In genomic region chr4:139085141-139085540, GRCh38 we compare ENCODE assay signal across 8 cellular contexts.
DNase-seq lines count a peak whose midpoint lies in the region; ATAC-seq, FAIRE-seq and TF ChIP-seq lines count a peak whose summit lies in the region.

No MANE protein-coding gene starts in this region.

- peak overlapping the region; percentile 99 for H3K4me3 Mint-ChIP-seq in activated naive CD8-positive, alpha-beta T cell treated with anti-CD3 and anti-CD28 coated beads for 36 hours
- H3K4me3 Mint-ChIP-seq in type B pancreatic cell: peak overlapping the region; percentile 95

- H3K9ac ChIP-seq in keratinocyte (ENCODE audit: control insufficient read depth, extremely low read depth, insufficient read depth, low read length): peak overlapping the region; percentile 94

- H3K9me3 Mint-ChIP-seq in activated naive CD8-positive, alpha-beta T cell treated with anti-CD3 and anti-CD28 coated beads for 36 hours: no peaks in the 10 kb centered on the region
- H3K9me3 Mint-ChIP-seq in type B pancreatic cell: no peaks in the 10 kb centered on the region

- peak; percentile 22 to 37 for DNase-seq in AML-193 (lab: John Stamatoyannopoulos, UW)
- peak; percentile 1 for DNase-seq in HCEC 1CT
- no peak for DNase-seq in activated naive CD8-positive, alpha-beta T cell treated with anti-CD3 and anti-CD28 coated beads for 36 hours
- no peak for DNase-seq in keratinocyte (ENCODE audit: low read depth, low spot score)
- no peak for DNase-seq in type B pancreatic cell (ENCODE audit: extremely low spot score, unreplicated experiment)

- H2AFZ ChIP-seq in keratinocyte (ENCODE audit: control insufficient read depth, low read length): peak overlapping the region; percentile 74

- peak overlapping the region; percentile 100 for H3K27ac Mint-ChIP-seq in activated naive CD8-positive, alpha-beta T cell treated with anti-CD3 and anti-CD28 coated beads for 36 hours
- H3K27ac Mint-ChIP-seq in type B pancreatic cell: peak overlapping the region; percentile 91

- no peaks in the 10 kb centered on the region for H3K9me1 ChIP-seq in keratinocyte (ENCODE audit: control insufficient read depth, extremely low read depth, insufficient read depth, low read length)

- no peak for FAIRE-seq in keratinocyte (lab: Jason Lieb, UNC)

- no peaks in the 10 kb centered on the region for H3K36me3 ChIP-seq in keratinocyte (ENCODE audit: control insufficient read depth in 2 of 2, extremely low read depth in 1 of 2, insufficient read depth in 2 of 2, low read length in 2 of 2)

- H3K9me3 ChIP-seq in keratinocyte (ENCODE audit: control insufficient read depth, low read depth, low read length): no peaks in the 10 kb centered on the region

- no peaks in the 10 kb centered on the region for H4K20me1 ChIP-seq in keratinocyte (ENCODE audit: control insufficient read depth, extremely low read depth, insufficient read depth, low read length)

- H3K4me1 ChIP-seq in keratinocyte (ENCODE audit: control insufficient read depth, extremely low read depth, insufficient read depth, low read length): peaks cover 10% of the 10 kb centered on the region

- peak overlapping the region; percentile 84 for H3K27ac ChIP-seq in keratinocyte (ENCODE audit: control insufficient read depth, insufficient read depth, low read length)

- H3K4me1 Mint-ChIP-seq in activated naive CD8-positive, alpha-beta T cell treated with anti-CD3 and anti-CD28 coated beads for 36 hours: peaks cover 27% of the 10 kb centered on the region
- peaks cover 25% of the 10 kb centered on the region for H3K4me1 Mint-ChIP-seq in type B pancreatic cell (ENCODE audit: unreplicated experiment)

- H3K27me3 Mint-ChIP-seq in activated naive CD8-positive, alpha-beta T cell treated with anti-CD3 and anti-CD28 coated beads for 36 hours: no peaks in the 10 kb centered on the region
- no peaks in the 10 kb centered on the region for H3K27me3 Mint-ChIP-seq in type B pancreatic cell

- TF ChIP-seq CTCF in keratinocyte (optimal IDR thresholded peaks at IDR 0.05 in 1 of 3, IDR thresholded peaks at IDR 0.05 in 1 of 3, conservative IDR thresholded peaks at IDR 0.05 in 1 of 3; ENCODE audit: extremely low read depth in 1 of 3, insufficient read depth in 2 of 3, low read length in 3 of 3): peak in 1 of 3 experiments; percentile 18
- TF ChIP-seq CTCF in type B pancreatic cell (conservative IDR thresholded peaks at IDR 0.05): no peak

- dilution Hi-C loops in keratinocyte (cut with MboI; ENCODE audit: extremely low pct_ligation_motif_present, low sequenced_read_pairs): no loop called here

- H3K27me3 ChIP-seq in keratinocyte (ENCODE audit: control insufficient read depth, extremely low read depth, insufficient read depth, low read length): no peaks in the 10 kb centered on the region

- peaks cover 11% of the 10 kb centered on the region for H3K36me3 Mint-ChIP-seq in activated naive CD8-positive, alpha-beta T cell treated with anti-CD3 and anti-CD28 coated beads for 36 hours
- no peaks in the 10 kb centered on the region for H3K36me3 Mint-ChIP-seq in type B pancreatic cell

- ATAC-seq in HG03280 (IDR thresholded peaks at IDR 0.05; ENCODE audit: unreplicated experiment) (no peak), HG03439 (IDR thresholded peaks at IDR 0.05; ENCODE audit: unreplicated experiment) (no peak), GM19324 (IDR thresholded peaks at IDR 0.05; ENCODE audit: low FRiP score, unreplicated experiment) (no peak)

- peaks cover 26% of the 10 kb centered on the region for H3K79me2 ChIP-seq in keratinocyte (ENCODE audit: control insufficient read depth, insufficient read depth, low read length)

- peak overlapping the region; percentile 98 for H3K4me2 ChIP-seq in keratinocyte (ENCODE audit: control insufficient read depth, extremely low read depth, insufficient read depth, low read depth, low read length)

- peak overlapping the region; percentile 54 to 91 (median 75) for H3K4me3 ChIP-seq in keratinocyte (ENCODE audit: control insufficient read depth in 2 of 3, extremely low read depth in 1 of 3, insufficient read depth in 2 of 3, low read depth in 1 of 3, low read length in 3 of 3)

Comparison
In these comparisons a context has a peak if more than half of its experiments do, and no peak if none do; other contexts are left out.
1. DNase-seq: peak in AML-193 (2 of 2) and HCEC 1CT (single experiment); none in activated naive CD8-positive, alpha-beta T cell treated with anti-CD3 and anti-CD28 coated beads for 36 hours (single experiment), keratinocyte (single experiment) and type B pancreatic cell (single experiment).